Comparison of ENCODE assay signal across 20 cellular contexts in the genomic region with DNA sequence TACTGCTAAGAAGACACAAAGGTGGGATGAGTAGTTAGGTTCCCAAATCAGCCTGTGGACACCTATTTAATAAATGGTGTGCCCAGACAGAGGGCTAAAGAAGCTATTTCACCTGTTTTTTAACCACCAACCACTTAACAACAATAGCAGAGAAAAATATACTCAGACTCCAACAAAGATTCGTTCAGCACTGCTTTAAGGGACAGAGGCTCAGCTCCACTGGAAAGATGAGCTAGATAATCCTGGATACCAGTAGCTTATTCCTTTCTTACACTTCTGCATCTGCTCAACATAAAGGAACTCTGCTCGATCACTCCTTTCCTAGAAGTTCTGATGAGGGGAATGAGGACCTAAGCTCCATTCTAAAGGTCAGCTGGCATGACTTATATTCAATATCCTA. TPM values are rescaled to one million over a fixed set of nuclear protein-coding genes. Genes with fewer than 3 reads are reported as not detected.
DNase-seq lines count a peak whose midpoint lies in the region; ATAC-seq and TF ChIP-seq lines count a peak whose summit lies in the region.
"Had no signal": no experiment of that assay in that cellular context is flagged by ENCODE, and none has a peak within 500 bp of the region (broad histone marks: within the 10 kb centered on the region; RNA-seq: fewer than 3 reads in every experiment).

No MANE protein-coding gene starts in this region.

- H3K9me2 ChIP-seq in OCI-LY7 (ENCODE audit: insufficient read depth, low read length) = no peaks in the 10 kb centered on the region

- POLR2A ChIA-PET in naive thymus-derived CD4-positive, alpha-beta T cell (lab: Charles Lee) = interaction anchor here (1.1 kb wide), 1 partner anchor 44 kb away, joined by 3 read pairs; the partner anchor contains the start of genes POLR1A and PTCD3
- POLR2A ChIA-PET in OCI-LY7 (lab: Charles Lee) = interaction anchor here (0.7 to 1.9 kb wide), 4 partner anchors 31 to 591 kb away, joined by 3 to 4 read pairs (median 3); no protein-coding TSS in a partner anchor

- H3K4me3 ChIP-seq in naive thymus-derived CD4-positive, alpha-beta T cell (ENCODE audit: low read length) = no peak overlapping the region
- H3K4me3 ChIP-seq in OCI-LY7 (ENCODE audit: low read depth, low read length, poor library complexity, severe bottlenecking) = no peak overlapping the region
- H3K4me3 ChIP-seq: BLaER1 treated with 17β-estradiol and CSF1 and Interleukin-3, amounts not matched to agents 10 nM and 100 nM; GM23338 had no signal

- BruUV-seq in Calu3 (replicated peaks; lab: Mats Ljungman, UMichigan) = no TSS peak
- no TSS peak for BruUV-seq in OCI-LY7 (replicated peaks; lab: Mats Ljungman, UMichigan)

- intact Hi-C loops in Calu3 (cut with micrococcal nuclease; ENCODE audit: unreplicated experiment) (no loop called here), left ventricle myocardium superior (cut with micrococcal nuclease) (no loop called here), OCI-LY7 (cut with micrococcal nuclease; ENCODE audit: unreplicated experiment) (no loop called here)
- intact Hi-C loops in naive thymus-derived CD4-positive, alpha-beta T cell (cut with micrococcal nuclease) = no loop called here

- H3K27me3 Mint-ChIP-seq in activated T-cell treated with anti-CD3 and anti-CD28 coated beads, Interleukin-2, amount 50 U/mL, for 24 hours = no peaks in the 10 kb centered on the region
- no peaks in the 10 kb centered on the region for H3K27me3 Mint-ChIP-seq in Calu3 (ENCODE audit: unreplicated experiment)
- no peaks in the 10 kb centered on the region for H3K27me3 Mint-ChIP-seq in activated T-helper 17 cell treated with anti-CD3 and anti-CD28 coated beads, Interleukin-2, amount 50 U/mL, for 72 hours
- no peaks in the 10 kb centered on the region for H3K27me3 Mint-ChIP-seq in naive thymus-derived CD4-positive, alpha-beta T cell
- H3K27me3 Mint-ChIP-seq: B cell, IgD-negative memory B cell had no signal

- 0 out of 2 replicates have a peak, but pooled peaks cover 3% of the 10 kb centered on the region for H4K20me1 ChIP-seq in OCI-LY7 (ENCODE audit: insufficient read depth, low read length)

- peaks cover 13% of the 10 kb centered on the region for H3K4me1 Mint-ChIP-seq in activated T-cell treated with anti-CD3 and anti-CD28 coated beads, Interleukin-2, amount 50 U/mL, for 24 hours (ENCODE audit: low read depth)
- H3K4me1 Mint-ChIP-seq in Calu3 (ENCODE audit: low read depth, unreplicated experiment) = no peaks in the 10 kb centered on the region
- peaks cover 10% of the 10 kb centered on the region for H3K4me1 Mint-ChIP-seq in activated T-helper 17 cell treated with anti-CD3 and anti-CD28 coated beads, Interleukin-2, amount 50 U/mL, for 72 hours
- peaks cover 0 to 8% (median 0%) of the 10 kb centered on the region in 7 donors for H3K4me1 Mint-ChIP-seq in naive thymus-derived CD4-positive, alpha-beta T cell
- H3K4me1 Mint-ChIP-seq: GM23338 had no signal

- CTCF ChIA-PET in Calu3 (lab: Charles Lee) = interaction anchor here (0.7 kb wide), 1 partner anchor 50 kb away, joined by 3 read pairs; no protein-coding TSS in a partner anchor
- CTCF ChIA-PET in naive thymus-derived CD4-positive, alpha-beta T cell (lab: Charles Lee) = interaction anchor here (1.0 kb wide), 1 partner anchor 324 kb away, joined by 3 read pairs; no protein-coding TSS in a partner anchor
- CTCF ChIA-PET in OCI-LY7 (lab: Charles Lee; ENCODE audit: unreplicated experiment) = no interaction called here

- no peak for ATAC-seq in activated T-helper 17 cell treated with anti-CD3 and anti-CD28 coated beads, Interleukin-2, amount 50 U/mL, for 72 hours (replicated peaks)
- ATAC-seq in naive thymus-derived CD4-positive, alpha-beta T cell = no peak
- ATAC-seq in left ventricle myocardium superior = no peak
- ATAC-seq: GM23338, HepG2 had no signal

- H3K36me3 Mint-ChIP-seq in activated T-cell treated with anti-CD3 and anti-CD28 coated beads, Interleukin-2, amount 50 U/mL, for 24 hours (ENCODE audit: low read depth) = peaks cover 93% of the 10 kb centered on the region
- peaks cover 57% of the 10 kb centered on the region for H3K36me3 Mint-ChIP-seq in Calu3 (ENCODE audit: insufficient read depth, unreplicated experiment)
- peaks cover 98% of the 10 kb centered on the region for H3K36me3 Mint-ChIP-seq in activated T-helper 17 cell treated with anti-CD3 and anti-CD28 coated beads, Interleukin-2, amount 50 U/mL, for 72 hours (ENCODE audit: low read depth)
- H3K36me3 Mint-ChIP-seq in naive thymus-derived CD4-positive, alpha-beta T cell = peaks cover 7 to 48% (median 30%) of the 10 kb centered on the region in 5 donors

- no peaks in the 10 kb centered on the region for H3K79me2 ChIP-seq in OCI-LY7 (ENCODE audit: insufficient read depth, low read depth, low read length)

- DNase-seq in activated T-cell treated with anti-CD3 and anti-CD28 coated beads, Interleukin-2, amount 50 U/mL, for 24 hours = no peak
- no peak for DNase-seq in activated T-cell treated with anti-CD3 and anti-CD28 coated beads, Interleukin-2, amount 50 U/mL, for 1 hour
- DNase-seq in Calu3 (no peak), hepatic stellate cell (ENCODE audit: low spot score) (no peak), left ventricle myocardium superior (no peak), OCI-LY7 (ENCODE audit: low spot score) (no peak)
- no peak for DNase-seq in naive thymus-derived CD4-positive, alpha-beta T cell
- DNase-seq: 8988T, Caco-2, DMS153, DMS79, GDM1, HCEC 1CT, HFFc6 had no signal

- peaks cover 23 to 79% (median 32%) of the 10 kb centered on the region in 3 experiments for H3K36me3 ChIP-seq in naive thymus-derived CD4-positive, alpha-beta T cell (ENCODE audit: control insufficient read depth in 2 of 3, insufficient read depth in 3 of 3, low read length in 3 of 3)
- H3K36me3 ChIP-seq in OCI-LY7 (ENCODE audit: insufficient read depth, low read length) = peaks cover 91% of the 10 kb centered on the region

- no peak overlapping the region for H3K27ac ChIP-seq in naive thymus-derived CD4-positive, alpha-beta T cell (ENCODE audit: low read depth, low read length)
- H3K27ac ChIP-seq in OCI-LY7 (ENCODE audit: low read depth, low read length, poor library complexity, severe bottlenecking) = no peak overlapping the region
- H3K27ac ChIP-seq: BLaER1 treated with 17β-estradiol and CSF1 and Interleukin-3, amounts not matched to agents 10 nM and 100 nM had no signal

- no peaks in the 10 kb centered on the region for H3K9me3 ChIP-seq in naive thymus-derived CD4-positive, alpha-beta T cell (ENCODE audit: control insufficient read depth in 2 of 3, low read length in 3 of 3)
- H3K9me3 ChIP-seq in OCI-LY7 (ENCODE audit: low read length) = no peaks in the 10 kb centered on the region
- H3K9me3 ChIP-seq: BLaER1 treated with 17β-estradiol and CSF1 and Interleukin-3, amounts not matched to agents 10 nM and 100 nM; Caco-2 had no signal

- H2AFZ ChIP-seq in OCI-LY7 (ENCODE audit: low read length) = no peak overlapping the region
- H2AFZ ChIP-seq: GM23338 had no signal

- H3K4me3 Mint-ChIP-seq in activated T-cell treated with anti-CD3 and anti-CD28 coated beads, Interleukin-2, amount 50 U/mL, for 24 hours = no peak overlapping the region
- H3K4me3 Mint-ChIP-seq in Calu3 (ENCODE audit: low read depth, unreplicated experiment) = no peak overlapping the region
- H3K4me3 Mint-ChIP-seq in activated T-helper 17 cell treated with anti-CD3 and anti-CD28 coated beads, Interleukin-2, amount 50 U/mL, for 72 hours = no peak overlapping the region
- H3K4me3 Mint-ChIP-seq in naive thymus-derived CD4-positive, alpha-beta T cell = no peak overlapping the region
- H3K4me3 Mint-ChIP-seq: B cell, GM23338, HFFc6, IgD-negative memory B cell had no signal

- H3K4me1 ChIP-seq in naive thymus-derived CD4-positive, alpha-beta T cell (ENCODE audit: control insufficient read depth in 2 of 2, insufficient read depth in 2 of 2, low read length in 2 of 2) = no peaks in the 10 kb centered on the region
- H3K4me1 ChIP-seq in OCI-LY7 (ENCODE audit: insufficient read depth, low read length, poor library complexity, severe bottlenecking) = no peaks in the 10 kb centered on the region
- H3K4me1 ChIP-seq: Caco-2 had no signal

- H3K4me2 ChIP-seq in OCI-LY7 (ENCODE audit: low read length) = no peak overlapping the region
- H3K4me2 ChIP-seq: BLaER1 treated with 17β-estradiol and CSF1 and Interleukin-3, amounts not matched to agents 10 nM and 100 nM; GM23338 had no signal

- H3K9me3 Mint-ChIP-seq in activated T-cell treated with anti-CD3 and anti-CD28 coated beads, Interleukin-2, amount 50 U/mL, for 24 hours = no peaks in the 10 kb centered on the region
- no peaks in the 10 kb centered on the region for H3K9me3 Mint-ChIP-seq in Calu3 (ENCODE audit: low read depth, unreplicated experiment)
- no peaks in the 10 kb centered on the region for H3K9me3 Mint-ChIP-seq in activated T-helper 17 cell treated with anti-CD3 and anti-CD28 coated beads, Interleukin-2, amount 50 U/mL, for 72 hours
- no peaks in the 10 kb centered on the region for H3K9me3 Mint-ChIP-seq in naive thymus-derived CD4-positive, alpha-beta T cell
- H3K9me3 Mint-ChIP-seq: GM23338, HFFc6, IgD-negative memory B cell had no signal

- TF ChIP-seq CTCF in Calu3 (IDR thresholded peaks at IDR 0.05; ENCODE audit: unreplicated experiment) (no peak), OCI-LY7 (conservative IDR thresholded peaks at IDR 0.05; ENCODE audit: low read length) (no peak)

- no peaks in the 10 kb centered on the region for H3K27me3 ChIP-seq in naive thymus-derived CD4-positive, alpha-beta T cell (ENCODE audit: control insufficient read depth in 2 of 2, insufficient read depth in 2 of 2, low read length in 2 of 2)
- H3K27me3 ChIP-seq: BLaER1 treated with 17β-estradiol and CSF1 and Interleukin-3, amounts not matched to agents 10 nM and 100 nM had no signal

- H3K27ac Mint-ChIP-seq in activated T-cell treated with anti-CD3 and anti-CD28 coated beads, Interleukin-2, amount 50 U/mL, for 24 hours = peak overlapping the region; percentile 35
- H3K27ac Mint-ChIP-seq in Calu3 (ENCODE audit: unreplicated experiment) = peak overlapping the region; percentile 13
- peak overlapping the region; percentile 49 for H3K27ac Mint-ChIP-seq in activated T-helper 17 cell treated with anti-CD3 and anti-CD28 coated beads, Interleukin-2, amount 50 U/mL, for 72 hours
- H3K27ac Mint-ChIP-seq in naive thymus-derived CD4-positive, alpha-beta T cell = peak overlapping the region in 5 of 9 donors; percentile 25 to 84 (median 48)
- H3K27ac Mint-ChIP-seq: GM23338, HFFc6 had no signal

RNA-seq across cellular contexts. Expression of gene PTCD3, which starts 44.5 kb away (rescaled TPM):
- total RNA-seq in Calu3 (2022) (113 and 126 TPM in 2 replicates), left ventricle myocardium superior (158 TPM), OCI-LY7 (2022) (215 and 227 TPM in 2 replicates)
- total RNA-seq in activated T-helper 17 cell treated with anti-CD3 and anti-CD28 coated beads, Interleukin-2, amount 50 U/mL, for 72 hours = 100 to 1,000 TPM; 165 to 170 TPM
- total RNA-seq in naive thymus-derived CD4-positive, alpha-beta T cell = 100 to 1,000 TPM; 109 to 207 (median 163) TPM
- 10 to 100 TPM; 47.5 to 49.5 TPM for polyA plus RNA-seq in naive thymus-derived CD4-positive, alpha-beta T cell
- 152 and 164 TPM in 2 replicates for total RNA-seq in OCI-LY7 (2014; rRNA removed; shearing (Covaris generic))

RNA-seq across cellular contexts. Expression of gene IMMT, which starts 44.8 kb away (rescaled TPM):
- total RNA-seq in Calu3 (2022) = 86.7 and 88.7 TPM in 2 replicates
- 100 to 1,000 TPM; 138 to 163 TPM for total RNA-seq in activated T-helper 17 cell treated with anti-CD3 and anti-CD28 coated beads, Interleukin-2, amount 50 U/mL, for 72 hours
- total RNA-seq in naive thymus-derived CD4-positive, alpha-beta T cell = 100 to 1,000 TPM in 1 of 5 experiments, 10 to 100 TPM in 4; 59.2 to 164 (median 77.0) TPM
- polyA plus RNA-seq in naive thymus-derived CD4-positive, alpha-beta T cell = 10 to 100 TPM; 66.7 to 95.5 TPM
- 301 TPM for total RNA-seq in left ventricle myocardium superior
- total RNA-seq in OCI-LY7 (2014; rRNA removed; shearing (Covaris generic)) = 77.3 and 82.1 TPM in 2 replicates
- total RNA-seq in OCI-LY7 (2022) = 121 and 128 TPM in 2 replicates

RNA-seq across cellular contexts. Expression of gene POLR1A, which starts 44.8 kb away (rescaled TPM):
- 58.3 and 65.5 TPM in 2 replicates for total RNA-seq in Calu3 (2022)
- total RNA-seq in activated T-helper 17 cell treated with anti-CD3 and anti-CD28 coated beads, Interleukin-2, amount 50 U/mL, for 72 hours = 10 to 100 TPM; 30.3 to 62.0 TPM
- 10 to 100 TPM; 18.8 to 44.4 (median 21.7) TPM for total RNA-seq in naive thymus-derived CD4-positive, alpha-beta T cell
- polyA plus RNA-seq in naive thymus-derived CD4-positive, alpha-beta T cell = 1 to 10 TPM; 2.9 to 5.1 TPM
- 15.4 TPM for total RNA-seq in left ventricle myocardium superior
- total RNA-seq in OCI-LY7 (2014; rRNA removed; shearing (Covaris generic)) = 17.5 and 24.0 TPM in 2 replicates
- 42.3 and 53.3 TPM in 2 replicates for total RNA-seq in OCI-LY7 (2022)

RNA-seq across cellular contexts. Expression of gene MRPL35, which starts 48.8 kb away (rescaled TPM):
- total RNA-seq in Calu3 (2022) = 36.2 and 41.5 TPM in 2 replicates
- 10 to 100 TPM; 39.4 to 59.5 TPM for total RNA-seq in activated T-helper 17 cell treated with anti-CD3 and anti-CD28 coated beads, Interleukin-2, amount 50 U/mL, for 72 hours
- total RNA-seq in naive thymus-derived CD4-positive, alpha-beta T cell = 10 to 100 TPM in 4 of 5 experiments, 1 to 10 TPM in 1; 9.7 to 49.2 (median 26.5) TPM
- 10 to 100 TPM; 29.0 to 38.2 TPM for polyA plus RNA-seq in naive thymus-derived CD4-positive, alpha-beta T cell
- 101 TPM for total RNA-seq in left ventricle myocardium superior
- 26.8 and 26.9 TPM in 2 replicates for total RNA-seq in OCI-LY7 (2014; rRNA removed; shearing (Covaris generic))
- total RNA-seq in OCI-LY7 (2022) = 48.7 and 56.8 TPM in 2 replicates
